Comparison of ENCODE assay signal across 13 cellular contexts in genomic region chr1:161484613-161485012, GRCh38. TPM values are rescaled to one million over a fixed set of nuclear protein-coding genes. Genes with fewer than 3 reads are reported as not detected.
DNase-seq lines count a peak whose midpoint lies in the region; ATAC-seq and TF ChIP-seq lines count a peak whose summit lies in the region.
"Had no signal": no experiment of that assay in that cellular context is flagged by ENCODE, and none has a peak within 500 bp of the region (broad histone marks: within the 10 kb centered on the region; RNA-seq: fewer than 3 reads in every experiment).

No MANE protein-coding gene starts in this region.

- H3K9me3 ChIP-seq in cardiac muscle cell (ENCODE audit: low read depth) (no peaks in the 10 kb centered on the region), OCI-LY3 (ENCODE audit: insufficient read depth, low read length) (no peaks in the 10 kb centered on the region)
- H3K9me3 ChIP-seq: SJCRH30 had no signal

- TF ChIP-seq CTCF in cardiac muscle cell (IDR thresholded peaks at IDR 0.05; ENCODE audit: low read depth, low read length): peak; percentile 35
- TF ChIP-seq CTCF in OCI-LY3 (IDR thresholded peaks at IDR 0.05; ENCODE audit: low read depth, low read length): peak; percentile 59

- H3K36me3 ChIP-seq in cardiac muscle cell: no peaks in the 10 kb centered on the region
- H3K36me3 ChIP-seq in OCI-LY3 (replicated peaks; ENCODE audit: low read depth, low read length): no peaks in the 10 kb centered on the region
- H3K36me3 ChIP-seq: SJCRH30 had no signal

- H3K4me1 ChIP-seq in cardiac muscle cell (ENCODE audit: low read depth) (no peaks in the 10 kb centered on the region), OCI-LY3 (ENCODE audit: low read length) (peaks cover 6% of the 10 kb centered on the region; the same call in 1 of the 2 replicates)
- H3K4me1 ChIP-seq: SJCRH30 had no signal

- H4K20me1 ChIP-seq in OCI-LY3 (ENCODE audit: insufficient read depth, low read length): no peaks in the 10 kb centered on the region

- DNase-seq in cardiac muscle cell (ENCODE audit: low read depth in 1 of 2, low spot score in 1 of 2) (peak in 1 of 2 donors; percentile 10), left cardiac atrium (no peak), erythroblast (lab: John Stamatoyannopoulos, UW) (peak; percentile 44 to 60), NCI-H1436 (lab: John Stamatoyannopoulos, UW) (no peak), NCI-H1417 (lab: John Stamatoyannopoulos, UW) (no peak), NCI-H1930 (lab: John Stamatoyannopoulos, UW) (no peak), ecto neural progenitor cell (ENCODE audit: low spot score) (no peak)
- DNase-seq: activated T-cell treated with anti-CD3 and anti-CD28 coated beads, Interleukin-2, amount 50 U/mL, for 1 hour; CD8-positive, alpha-beta memory T cell; NCI-H1092 treated with DMSO at 0.1 percent for 48 hours; stimulated activated naive CD4-positive, alpha-beta T cell treated with Interleukin-2 at 50 U/mL for 16 hours had no signal

- H3K4me3 ChIP-seq in cardiac muscle cell (no peak overlapping the region), OCI-LY3 (ENCODE audit: low read length) (no peak overlapping the region)
- H3K4me3 ChIP-seq: SJCRH30 had no signal

- no peaks in the 10 kb centered on the region for H3K79me2 ChIP-seq in OCI-LY3 (ENCODE audit: low read length)

- H3K27ac ChIP-seq in cardiac muscle cell: no peak overlapping the region
- H3K27ac ChIP-seq in OCI-LY3 (ENCODE audit: low read length): no peak overlapping the region
- H3K27ac ChIP-seq: SJCRH30 had no signal

- no peak overlapping the region for H3K4me2 ChIP-seq in OCI-LY3 (ENCODE audit: low read length)

- intact Hi-C loops in left cardiac atrium (cut with DNase I): loop anchor here in 1 of 2 donors (10.0 kb wide), 1 partner anchor 260 kb away; the partner anchor contains the start of gene DUSP12

- H2AFZ ChIP-seq in OCI-LY3 (ENCODE audit: low read depth, low read length): no peak overlapping the region

- TF ChIP-seq POLR2A in erythroblast (IDR thresholded peaks at IDR 0.05; ENCODE audit: low read length): no peak

- H3K27me3 ChIP-seq in cardiac muscle cell (peaks cover 45% of the 10 kb centered on the region), OCI-LY3 (ENCODE audit: low read depth, low read length) (peaks cover 26% of the 10 kb centered on the region)
- H3K27me3 ChIP-seq: SJCRH30 had no signal

- no peak overlapping the region for H3K9ac ChIP-seq in OCI-LY3 (ENCODE audit: low read length)

- ATAC-seq in left cardiac atrium: no peak

RNA-seq across cellular contexts. Expression of gene FCGR2A, which starts 20.6 kb away (rescaled TPM):
- total RNA-seq in cardiac muscle cell (0.39 TPM in 1 of 2 replicates, not detected in the other), left cardiac atrium (10 to 100 TPM; 37.9 to 48.7 TPM)
- not detected in 2 replicates for polyA plus RNA-seq in cardiac muscle cell
- polyA plus RNA-seq: CD8-positive, alpha-beta memory T cell had no signal

RNA-seq across cellular contexts. Expression of gene HSPA6, which starts 39.7 kb away (rescaled TPM):
- total RNA-seq in cardiac muscle cell (0.56 TPM in 1 of 2 replicates, not detected in the other), left cardiac atrium (1 to 10 TPM; 2.8 to 3.2 TPM)
- not detected in 2 replicates for polyA plus RNA-seq in cardiac muscle cell

Comparison
In these comparisons a context has a peak if more than half of its experiments do, and no peak if none do; other contexts are left out.
1. RNA of gene FCGR2A, which starts 20.6 kb away (total RNA-seq): 37.9 to 48.7 TPM in left cardiac atrium; 0.39 TPM in cardiac muscle cell; every median in the first group is over 10 times any median in the second.
2. DNase-seq: peak in erythroblast (2 of 2); none in left cardiac atrium (single experiment), NCI-H1436 (single experiment), NCI-H1417 (0 of 3), NCI-H1930 (0 of 2) and ecto neural progenitor cell (single experiment).